Comparison of ENCODE assay signal across 12 cellular contexts in the genomic region with DNA sequence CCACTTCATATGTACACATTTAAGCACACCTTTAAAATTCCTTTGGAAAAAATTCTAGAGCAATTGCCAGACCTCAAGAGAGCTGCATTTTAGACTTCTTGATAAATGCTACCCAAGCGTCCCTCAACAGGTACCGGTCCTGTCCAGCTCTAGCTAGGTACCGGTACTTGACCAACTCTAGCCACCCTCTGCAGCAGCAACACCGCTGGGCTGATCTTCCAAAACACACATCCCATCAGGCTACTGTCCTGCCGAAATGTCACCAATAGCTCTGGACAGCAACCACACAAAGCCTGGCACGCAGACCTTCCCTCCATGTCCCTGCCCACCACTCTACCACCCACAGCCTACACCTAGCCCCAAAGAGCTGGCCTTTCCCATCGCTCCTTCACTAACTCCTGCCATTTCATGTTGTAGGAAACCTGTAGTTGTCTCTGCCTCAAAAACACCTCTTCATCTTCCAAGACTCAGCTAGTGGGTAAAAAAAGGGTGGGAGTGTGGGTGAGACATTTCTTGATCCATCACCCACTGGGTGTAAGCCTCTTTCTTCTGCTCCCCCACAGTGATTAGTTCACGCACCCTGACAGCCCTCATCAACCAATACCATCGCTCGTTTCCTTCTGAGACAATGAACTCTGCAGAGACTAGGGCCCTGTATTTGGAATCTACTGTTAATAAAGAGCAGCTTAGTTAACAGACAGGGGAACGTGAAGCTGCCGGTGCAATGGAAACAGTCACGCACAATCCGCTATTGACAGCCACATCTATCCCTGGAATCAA. TPM values are rescaled to one million over a fixed set of nuclear protein-coding genes. Genes with fewer than 3 reads are reported as not detected.
A peak's percentile ranks its signal among the peaks of the same experiment; 100 is the strongest.
DNase-seq lines count a peak whose midpoint lies in the region; ATAC-seq and TF ChIP-seq lines count a peak whose summit lies in the region.
"Had no signal": no experiment of that assay in that cellular context is flagged by ENCODE, and none has a peak within 500 bp of the region (broad histone marks: within the 10 kb centered on the region; RNA-seq: fewer than 3 reads in every experiment).

No MANE protein-coding gene starts in this region.

- peaks cover 35% of the 10 kb centered on the region for H4K20me1 ChIP-seq in PC-3 (ENCODE audit: low read length)

- no peak overlapping the region for H3K9ac ChIP-seq in PC-3 (ENCODE audit: low read length)

- H3K4me3 Mint-ChIP-seq in activated naive CD8-positive, alpha-beta T cell treated with anti-CD3 and anti-CD28 coated beads for 36 hours, result peak overlapping the region; percentile 27
- peak overlapping the region; percentile 3 to 83 (median 61) for H3K4me3 Mint-ChIP-seq in naive thymus-derived CD8-positive, alpha-beta T cell

- H3K4me1 ChIP-seq in PC-3 (ENCODE audit: insufficient read depth, low read length), result peaks cover 9% of the 10 kb centered on the region

- peaks cover 85% of the 10 kb centered on the region for H3K4me1 Mint-ChIP-seq in activated naive CD8-positive, alpha-beta T cell treated with anti-CD3 and anti-CD28 coated beads for 36 hours
- H3K4me1 Mint-ChIP-seq in naive thymus-derived CD8-positive, alpha-beta T cell, result peaks cover 35 to 97% (median 84%) of the 10 kb centered on the region in 4 donors

- H3K9me3 Mint-ChIP-seq in activated naive CD8-positive, alpha-beta T cell treated with anti-CD3 and anti-CD28 coated beads for 36 hours, result no peaks in the 10 kb centered on the region
- H3K9me3 Mint-ChIP-seq in naive thymus-derived CD8-positive, alpha-beta T cell, result no peaks in the 10 kb centered on the region

- BruUV-seq in PC-3 (replicated peaks; lab: Mats Ljungman, UMichigan), result no TSS peak

- no peaks in the 10 kb centered on the region for H3K9me2 ChIP-seq in PC-3 (replicated peaks; ENCODE audit: low read length)

- H3K4me3 ChIP-seq in HL-60 (replicated peaks; ENCODE audit: insufficient read depth, low read length) (peak overlapping the region; percentile 20), PC-3 (ENCODE audit: low read length) (no peak overlapping the region)
- H3K4me3 ChIP-seq: HAP-1, left lung had no signal

- no peak for ATAC-seq in naive thymus-derived CD8-positive, alpha-beta T cell
- ATAC-seq in PC-3 (no peak; the same call in 1 of the 2 replicates), GM21360 (IDR thresholded peaks at IDR 0.05; ENCODE audit: unreplicated experiment) (no peak)
- ATAC-seq: left lung had no signal

- no peak overlapping the region for H2AFZ ChIP-seq in PC-3 (ENCODE audit: low read length)

- DNase-seq in HL-60 (ENCODE audit: low read depth in 1 of 2, low spot score in 1 of 2) (no peak), NCI-H2081 (lab: John Stamatoyannopoulos, UW) (no peak), PC-3 (no peak)
- no peak for DNase-seq in activated naive CD8-positive, alpha-beta T cell treated with anti-CD3 and anti-CD28 coated beads for 36 hours
- no peak for DNase-seq in naive thymus-derived CD8-positive, alpha-beta T cell
- no peak for DNase-seq in effector CD8-positive, alpha-beta T cell (lab: John Stamatoyannopoulos, UW)
- DNase-seq: effector CD4-positive, alpha-beta T cell; left lung; stimulated activated CD4-positive, alpha-beta T cell treated with anti-CD3 and anti-CD28 coated beads, Interleukin-15, amount 100 ng/mL, for 24 hours had no signal

- peaks cover 70% of the 10 kb centered on the region for H3K36me3 Mint-ChIP-seq in activated naive CD8-positive, alpha-beta T cell treated with anti-CD3 and anti-CD28 coated beads for 36 hours
- peaks cover 0 to 4% (median 0%) of the 10 kb centered on the region in 3 donors for H3K36me3 Mint-ChIP-seq in naive thymus-derived CD8-positive, alpha-beta T cell

- POLR2A ChIA-PET in naive thymus-derived CD8-positive, alpha-beta T cell (lab: Charles Lee), result interaction anchor here (6.0 kb wide), 1 partner anchor 7 kb away, joined by 33 read pairs; a partner anchor contains a TSS
- POLR2A ChIA-PET in PC-3 (lab: Charles Lee; ENCODE audit: unreplicated experiment), result no interaction called here

- no peaks in the 10 kb centered on the region for H3F3A ChIP-seq in PC-3 (ENCODE audit: low read length, unreplicated experiment)

- TF ChIP-seq CTCF in C4-2B (conservative IDR thresholded peaks at IDR 0.05), result no peak
- TF ChIP-seq CTCF in HL-60 (IDR thresholded peaks at IDR 0.05; ENCODE audit: insufficient read depth, low read length), result no peak
- TF ChIP-seq CTCF in PC-3 (conservative IDR thresholded peaks at IDR 0.05; ENCODE audit: low read depth, low read length), result no peak

- peaks cover 100% of the 10 kb centered on the region for H3K79me2 ChIP-seq in PC-3 (ENCODE audit: low read length)

- H3K27me3 ChIP-seq in HL-60 (ENCODE audit: insufficient read depth, poor library complexity, severe bottlenecking) (no peaks in the 10 kb centered on the region), PC-3 (ENCODE audit: low read length) (no peaks in the 10 kb centered on the region)
- H3K27me3 ChIP-seq: left lung had no signal

- CTCF ChIA-PET in PC-3 (lab: Charles Lee), result interaction anchor here (0.6 kb wide), 1 partner anchor 44 kb away, joined by 3 read pairs; no protein-coding TSS in a partner anchor

- H3K27me3 Mint-ChIP-seq in activated naive CD8-positive, alpha-beta T cell treated with anti-CD3 and anti-CD28 coated beads for 36 hours, result no peaks in the 10 kb centered on the region
- no peaks in the 10 kb centered on the region for H3K27me3 Mint-ChIP-seq in naive thymus-derived CD8-positive, alpha-beta T cell

- H3K9me3 ChIP-seq in PC-3 (ENCODE audit: low read length), result no peaks in the 10 kb centered on the region
- H3K9me3 ChIP-seq: HAP-1, left lung had no signal

- H3K36me3 ChIP-seq in PC-3 (ENCODE audit: low read depth, low read length), result peaks cover 4% of the 10 kb centered on the region; the same call in 1 of the 2 replicates
- H3K36me3 ChIP-seq: left lung had no signal

- peak overlapping the region; percentile 93 for H3K27ac ChIP-seq in C4-2B
- H3K27ac ChIP-seq in HL-60 (replicated peaks), result peak overlapping the region; percentile 83
- no peak overlapping the region for H3K27ac ChIP-seq in PC-3 (ENCODE audit: low read length)

- intact Hi-C loops in PC-3 (cut with micrococcal nuclease), result no loop called here

- H3K4me2 ChIP-seq in PC-3 (ENCODE audit: low read length), result no peak overlapping the region

- H3K27ac Mint-ChIP-seq in activated naive CD8-positive, alpha-beta T cell treated with anti-CD3 and anti-CD28 coated beads for 36 hours, result peak overlapping the region; percentile 52
- peak overlapping the region; percentile 4 to 90 (median 78) for H3K27ac Mint-ChIP-seq in naive thymus-derived CD8-positive, alpha-beta T cell

RNA-seq across cellular contexts. Expression of a gene that starts 6.8 kb away (rescaled TPM):
- 10 to 100 TPM; 35.5 to 37.0 TPM for total RNA-seq in activated naive CD8-positive, alpha-beta T cell treated with anti-CD3 and anti-CD28 coated beads for 36 hours
- total RNA-seq in naive thymus-derived CD8-positive, alpha-beta T cell, result 10 to 100 TPM; 12.6 to 12.9 TPM
- polyA plus RNA-seq in naive thymus-derived CD8-positive, alpha-beta T cell, result 1 to 10 TPM in 2 of 3 donors, under 1 TPM in 1; 0.96 to 1.7 (median 1.6) TPM
- total RNA-seq in PC-3 (2014; rRNA removed), result 13.8 and 19.5 TPM in 2 replicates

RNA-seq across cellular contexts. Expression of a gene that starts 32.2 kb away (rescaled TPM):
- total RNA-seq in activated naive CD8-positive, alpha-beta T cell treated with anti-CD3 and anti-CD28 coated beads for 36 hours, result 10 to 100 TPM; 27.3 to 29.4 TPM
- total RNA-seq in naive thymus-derived CD8-positive, alpha-beta T cell, result 10 to 100 TPM; 26.7 to 30.6 TPM
- 10 to 100 TPM; 38.8 to 64.4 (median 39.8) TPM for polyA plus RNA-seq in naive thymus-derived CD8-positive, alpha-beta T cell
- 40.1 and 47.0 TPM in 2 replicates for total RNA-seq in PC-3 (2014; rRNA removed)

RNA-seq across cellular contexts. Expression of a gene that starts 50.0 kb away (rescaled TPM):
- 100 to 1,000 TPM; 219 to 223 TPM for total RNA-seq in activated naive CD8-positive, alpha-beta T cell treated with anti-CD3 and anti-CD28 coated beads for 36 hours
- total RNA-seq in naive thymus-derived CD8-positive, alpha-beta T cell, result 100 to 1,000 TPM; 125 to 136 TPM
- polyA plus RNA-seq in naive thymus-derived CD8-positive, alpha-beta T cell, result 10 to 100 TPM; 52.5 to 68.1 (median 58.1) TPM
- 66.1 and 68.2 TPM in 2 replicates for total RNA-seq in PC-3 (2014; rRNA removed)
